Comparison of ENCODE assay signal across 22 cellular contexts in genomic region chr3:88573472-88573871, GRCh38.
DNase-seq lines count a peak whose midpoint lies in the region; ATAC-seq, FAIRE-seq and TF ChIP-seq lines count a peak whose summit lies in the region.
"Had no signal": no experiment of that assay in that cellular context is flagged by ENCODE, and none has a peak within 500 bp of the region (broad histone marks: within the 10 kb centered on the region; RNA-seq: fewer than 3 reads in every experiment).

No MANE protein-coding gene starts in this region.

- DNase-seq in HPDE6-E6E7 (ENCODE audit: extremely low spot score), result peak; percentile 20
- no peak for DNase-seq in PC-9
- peak; percentile 25 for DNase-seq in bronchial epithelial cell (ENCODE audit: low read depth)
- DNase-seq in neural progenitor cell (ENCODE audit: low spot score), result no peak
- no peak for DNase-seq in activated naive CD4-positive, alpha-beta T cell treated with anti-CD3 and anti-CD28 coated beads, Interleukin-2, amount 10 ng/mL, durations not matched to agents 7 days and 5 days
- DNase-seq in T-helper 2 cell, result no peak
- no peak for DNase-seq in T-cell
- DNase-seq: ACHN; BE2C; C1 segment of cervical spinal cord; CD4-positive, CD25-positive, alpha-beta regulatory T cell; DMS 273 treated with DMSO at 0.1 percent for 48 hours; DMS53; DND-41; EL; H9; IMR-90 had no signal

- H3K4me1 ChIP-seq in PC-9 (replicated peaks; ENCODE audit: insufficient read depth) (no peaks in the 10 kb centered on the region), neural progenitor cell (no peaks in the 10 kb centered on the region)
- H3K4me1 ChIP-seq: BE2C had no signal

- H3K9me3 Mint-ChIP-seq in neural progenitor cell (peaks cover 24% of the 10 kb centered on the region), T-cell (peaks cover 4 to 19% (median 12%) of the 10 kb centered on the region in 3 donors)
- H3K9me3 Mint-ChIP-seq in activated naive CD4-positive, alpha-beta T cell treated with anti-CD3 and anti-CD28 coated beads, Interleukin-2, amount 10 ng/mL, durations not matched to agents 7 days and 5 days, result no peaks in the 10 kb centered on the region

- H3K4me1 Mint-ChIP-seq in neural progenitor cell, result peaks cover 10% of the 10 kb centered on the region
- no peaks in the 10 kb centered on the region for H3K4me1 Mint-ChIP-seq in activated naive CD4-positive, alpha-beta T cell treated with anti-CD3 and anti-CD28 coated beads, Interleukin-2, amount 10 ng/mL, durations not matched to agents 7 days and 5 days
- H3K4me1 Mint-ChIP-seq in T-cell, result no peaks in the 10 kb centered on the region
- H3K4me1 Mint-ChIP-seq: CD4-positive, CD25-positive, alpha-beta regulatory T cell; H9 had no signal

- no peak overlapping the region for H3K9ac ChIP-seq in neural progenitor cell

- no TSS peak for BruUV-seq in PC-9 (replicated peaks; lab: Mats Ljungman, UMichigan)

- FAIRE-seq in bronchial epithelial cell (lab: Jason Lieb, UNC), result no peak
- FAIRE-seq: GM12878, GM19239, H1, K562 had no signal

- CTCF ChIA-PET in PC-9 (lab: Charles Lee) (no interaction called here), T-cell (lab: Charles Lee) (no interaction called here)
- CTCF ChIA-PET in activated naive CD4-positive, alpha-beta T cell treated with anti-CD3 and anti-CD28 coated beads, Interleukin-2, amount 10 ng/mL, durations not matched to agents 7 days and 5 days (lab: Charles Lee), result no interaction called here

- H4K20me1 ChIP-seq in PC-9 (ENCODE audit: insufficient read depth) (no peaks in the 10 kb centered on the region), neural progenitor cell (ENCODE audit: low read depth) (no peaks in the 10 kb centered on the region)

- intact Hi-C loops in PC-9 (cut with micrococcal nuclease; ENCODE audit: unreplicated experiment), result no loop called here

- no peaks in the 10 kb centered on the region for H3K9me2 ChIP-seq in PC-9 (ENCODE audit: insufficient read depth)

- H3K9me3 ChIP-seq in PC-9 (ENCODE audit: insufficient read depth, low read depth) (no peaks in the 10 kb centered on the region; the same call in 1 of the 2 replicates), neural progenitor cell (ENCODE audit: low read depth) (no peaks in the 10 kb centered on the region)
- H3K9me3 ChIP-seq: BE2C had no signal

- H3K4me2 ChIP-seq in PC-9, result no peak overlapping the region
- H3K4me2 ChIP-seq in neural progenitor cell, result no peak overlapping the region

- H3F3A ChIP-seq in PC-9 (ENCODE audit: insufficient read depth, low read depth) (no peaks in the 10 kb centered on the region), neural progenitor cell (ENCODE audit: low read depth) (no peaks in the 10 kb centered on the region)

- H3K27ac ChIP-seq in PC-9 (no peak overlapping the region), neural progenitor cell (no peak overlapping the region)

- TF ChIP-seq CTCF in PC-9 (conservative IDR thresholded peaks at IDR 0.05), result no peak
- no peak for TF ChIP-seq CTCF in bronchial epithelial cell (IDR thresholded peaks at IDR 0.05; ENCODE audit: insufficient read depth, low read length, severe bottlenecking)
- TF ChIP-seq CTCF in neural progenitor cell (IDR thresholded peaks at IDR 0.05), result no peak

- H3K27ac Mint-ChIP-seq in neural progenitor cell, result no peak overlapping the region
- no peak overlapping the region for H3K27ac Mint-ChIP-seq in activated naive CD4-positive, alpha-beta T cell treated with anti-CD3 and anti-CD28 coated beads, Interleukin-2, amount 10 ng/mL, durations not matched to agents 7 days and 5 days
- no peak overlapping the region for H3K27ac Mint-ChIP-seq in T-cell
- H3K27ac Mint-ChIP-seq: CD4-positive, CD25-positive, alpha-beta regulatory T cell; H9 had no signal

- H3K27me3 ChIP-seq in PC-9 (ENCODE audit: insufficient read depth, low read depth) (no peaks in the 10 kb centered on the region), bronchial epithelial cell (ENCODE audit: control insufficient read depth, insufficient read depth, low read length) (no peaks in the 10 kb centered on the region), neural progenitor cell (no peaks in the 10 kb centered on the region)
- H3K27me3 ChIP-seq: BE2C had no signal

- no peak overlapping the region for H3K4me3 Mint-ChIP-seq in neural progenitor cell
- H3K4me3 Mint-ChIP-seq in activated naive CD4-positive, alpha-beta T cell treated with anti-CD3 and anti-CD28 coated beads, Interleukin-2, amount 10 ng/mL, durations not matched to agents 7 days and 5 days, result no peak overlapping the region
- no peak overlapping the region for H3K4me3 Mint-ChIP-seq in T-cell
- H3K4me3 Mint-ChIP-seq: CD4-positive, CD25-positive, alpha-beta regulatory T cell; H9 had no signal

- H3K36me3 ChIP-seq in PC-9 (ENCODE audit: low read depth) (no peaks in the 10 kb centered on the region), bronchial epithelial cell (ENCODE audit: control insufficient read depth, insufficient read depth, low read length) (no peaks in the 10 kb centered on the region), neural progenitor cell (no peaks in the 10 kb centered on the region)
- H3K36me3 ChIP-seq: BE2C had no signal

- POLR2A ChIA-PET in PC-9 (lab: Charles Lee; ENCODE audit: unreplicated experiment), result no interaction called here
- POLR2A ChIA-PET in T-cell (lab: Charles Lee), result interaction anchor here in 1 of 2 donors (0.7 kb wide), 1 partner anchor 12 kb away, joined by 4 read pairs; no protein-coding TSS in a partner anchor

- peak overlapping the region; percentile 61; the same call in 1 of the 2 replicates for H2AFZ ChIP-seq in PC-9
- H2AFZ ChIP-seq in neural progenitor cell (replicated peaks), result peak overlapping the region; percentile 38

- ATAC-seq in GM18519 (IDR thresholded peaks at IDR 0.05; ENCODE audit: low FRiP score, unreplicated experiment) (no peak), T-cell (replicated peaks in 1 of 4) (no peak)
- ATAC-seq: GM12878, K562 had no signal

- H3K79me2 ChIP-seq in PC-9 (ENCODE audit: low read depth) (no peaks in the 10 kb centered on the region), neural progenitor cell (ENCODE audit: low read depth) (no peaks in the 10 kb centered on the region)

- H3K4me3 ChIP-seq in PC-9 (no peak overlapping the region), bronchial epithelial cell (ENCODE audit: low read depth, low read length) (no peak overlapping the region), neural progenitor cell (no peak overlapping the region)
- H3K4me3 ChIP-seq: GM12878, K562 had no signal

- no peaks in the 10 kb centered on the region for H3K27me3 Mint-ChIP-seq in neural progenitor cell (ENCODE audit: insufficient read depth, low read depth)
- H3K27me3 Mint-ChIP-seq in activated naive CD4-positive, alpha-beta T cell treated with anti-CD3 and anti-CD28 coated beads, Interleukin-2, amount 10 ng/mL, durations not matched to agents 7 days and 5 days, result no peaks in the 10 kb centered on the region
- no peaks in the 10 kb centered on the region for H3K27me3 Mint-ChIP-seq in T-cell
- H3K27me3 Mint-ChIP-seq: CD4-positive, CD25-positive, alpha-beta regulatory T cell had no signal

- no peaks in the 10 kb centered on the region for H3K36me3 Mint-ChIP-seq in neural progenitor cell
- H3K36me3 Mint-ChIP-seq in activated naive CD4-positive, alpha-beta T cell treated with anti-CD3 and anti-CD28 coated beads, Interleukin-2, amount 10 ng/mL, durations not matched to agents 7 days and 5 days, result no peaks in the 10 kb centered on the region
- H3K36me3 Mint-ChIP-seq in T-cell, result no peaks in the 10 kb centered on the region
- H3K36me3 Mint-ChIP-seq: CD4-positive, CD25-positive, alpha-beta regulatory T cell had no signal

Comparison
In these comparisons a context has a peak if more than half of its experiments do, and no peak if none do; other contexts are left out.
1. DNase-seq: peak in HPDE6-E6E7 (single experiment) and bronchial epithelial cell (single experiment); none in PC-9 (0 of 2), neural progenitor cell (single experiment), activated naive CD4-positive, alpha-beta T cell treated with anti-CD3 and anti-CD28 coated beads, Interleukin-2, amount 10 ng/mL, durations not matched to agents 7 days and 5 days (single experiment), T-helper 2 cell (0 of 5) and T-cell (0 of 34).